ENCODE assay signal across 19 cellular contexts in the genomic region with DNA sequence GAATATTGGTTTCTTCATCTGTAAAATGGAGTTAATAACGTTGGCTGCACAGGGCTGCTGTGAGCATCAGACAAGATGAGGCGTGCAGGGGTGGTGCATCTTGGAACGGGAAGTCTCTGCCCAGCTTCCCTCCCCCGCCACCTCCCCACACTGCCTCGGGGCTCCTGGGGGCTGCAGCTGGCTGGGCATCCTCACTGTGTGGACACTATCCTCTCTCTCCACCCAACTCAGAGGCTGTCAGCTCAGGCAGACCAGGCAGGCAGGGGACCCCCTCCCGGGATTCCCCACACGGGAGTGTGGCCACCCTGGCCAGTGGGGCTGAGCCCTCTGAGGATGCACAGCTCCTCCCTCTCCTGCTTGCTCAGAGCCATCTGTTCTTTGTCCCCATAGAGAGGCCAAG.
DNase-seq lines count a peak whose midpoint lies in the region; ATAC-seq and TF ChIP-seq lines count a peak whose summit lies in the region.
"Had no signal": no experiment of that assay in that cellular context is flagged by ENCODE, and none has a peak within 500 bp of the region (broad histone marks: within the 10 kb centered on the region; RNA-seq: fewer than 3 reads in every experiment).

No MANE protein-coding gene starts in this region.

- no peaks in the 10 kb centered on the region for H3K9me2 ChIP-seq in Loucy (replicated peaks; ENCODE audit: low read depth, low read length)

- no peak for TF ChIP-seq CTCF in Loucy (conservative IDR thresholded peaks at IDR 0.05; ENCODE audit: low read length)
- TF ChIP-seq CTCF in chondrocyte (IDR thresholded peaks at IDR 0.05), result no peak

- no peaks in the 10 kb centered on the region for H3K27me3 ChIP-seq in Loucy (ENCODE audit: insufficient read depth, low read length, poor library complexity, severe bottlenecking)
- H3K27me3 ChIP-seq: pancreas had no signal

- peak in 1 of 2 donors; percentile 27 for ATAC-seq in naive thymus-derived CD8-positive, alpha-beta T cell
- no peak for ATAC-seq in HG03139 (IDR thresholded peaks at IDR 0.05; ENCODE audit: unreplicated experiment)
- ATAC-seq: pancreas had no signal

- peaks cover 5% of the 10 kb centered on the region for H3K27me3 Mint-ChIP-seq in activated naive CD4-positive, alpha-beta T cell treated with anti-CD3 and anti-CD28 coated beads, Interleukin-2, amount 10 ng/mL, durations not matched to agents 7 days and 5 days
- peaks cover 3% of the 10 kb centered on the region for H3K27me3 Mint-ChIP-seq in activated T-helper 1 cell treated with anti-CD3 and anti-CD28 coated beads, Interleukin-12 subunit alpha, Interleukin-12 subunit beta, Interleukin-2, Interleukin-4 antibody, amounts not matched to agents 30 ng/mL and 10 ng/mL and 1 ng/mL, durations not matched to agents 14 hours and 24 hours and 36 hours (ENCODE audit: insufficient read depth)
- peaks cover 0 to 8% (median 0%) of the 10 kb centered on the region in 5 donors for H3K27me3 Mint-ChIP-seq in naive thymus-derived CD8-positive, alpha-beta T cell
- peaks cover 40% of the 10 kb centered on the region for H3K27me3 Mint-ChIP-seq in chondrocyte (ENCODE audit: low read depth)

- H3K9me3 ChIP-seq in Loucy (ENCODE audit: insufficient read depth, low read depth, low read length), result no peaks in the 10 kb centered on the region
- H3K9me3 ChIP-seq: pancreas had no signal

- CTCF ChIA-PET in activated naive CD4-positive, alpha-beta T cell treated with anti-CD3 and anti-CD28 coated beads, Interleukin-2, amount 10 ng/mL, durations not matched to agents 7 days and 5 days (lab: Charles Lee), result interaction anchor here (1.3 to 2.8 kb wide), 2 partner anchors 9 to 14 kb away, joined by 5 to 16 read pairs; no protein-coding TSS in a partner anchor

- H3F3A ChIP-seq in Loucy (ENCODE audit: low read depth), result no peaks in the 10 kb centered on the region

- peak overlapping the region; percentile 12 for H3K4me2 ChIP-seq in Loucy (ENCODE audit: low read depth, low read length, poor library complexity, severe bottlenecking)

- intact Hi-C loops in activated T-helper 1 cell treated with anti-CD3 and anti-CD28 coated beads, Interleukin-12 subunit alpha, Interleukin-12 subunit beta, Interleukin-2, Interleukin-4 antibody, amounts not matched to agents 30 ng/mL and 10 ng/mL and 1 ng/mL, durations not matched to agents 14 hours and 24 hours and 36 hours (cut with micrococcal nuclease), result no loop called here

- H3K4me1 Mint-ChIP-seq in activated naive CD4-positive, alpha-beta T cell treated with anti-CD3 and anti-CD28 coated beads, Interleukin-2, amount 10 ng/mL, durations not matched to agents 7 days and 5 days, result peaks cover 49% of the 10 kb centered on the region
- H3K4me1 Mint-ChIP-seq in activated T-helper 1 cell treated with anti-CD3 and anti-CD28 coated beads, Interleukin-12 subunit alpha, Interleukin-12 subunit beta, Interleukin-2, Interleukin-4 antibody, amounts not matched to agents 30 ng/mL and 10 ng/mL and 1 ng/mL, durations not matched to agents 14 hours and 24 hours and 36 hours (ENCODE audit: low read depth), result peaks cover 28% of the 10 kb centered on the region
- peaks cover 0 to 41% (median 37%) of the 10 kb centered on the region in 4 donors for H3K4me1 Mint-ChIP-seq in naive thymus-derived CD8-positive, alpha-beta T cell
- H3K4me1 Mint-ChIP-seq in chondrocyte (ENCODE audit: low read depth), result no peaks in the 10 kb centered on the region
- H3K4me1 Mint-ChIP-seq: memory B cell had no signal

- H3K4me3 ChIP-seq in Loucy (ENCODE audit: low read length, poor library complexity, severe bottlenecking), result no peak overlapping the region
- H3K4me3 ChIP-seq: pancreas, tibial nerve had no signal

- H3K36me3 Mint-ChIP-seq in activated naive CD4-positive, alpha-beta T cell treated with anti-CD3 and anti-CD28 coated beads, Interleukin-2, amount 10 ng/mL, durations not matched to agents 7 days and 5 days, result peaks cover 19% of the 10 kb centered on the region
- H3K36me3 Mint-ChIP-seq in activated T-helper 1 cell treated with anti-CD3 and anti-CD28 coated beads, Interleukin-12 subunit alpha, Interleukin-12 subunit beta, Interleukin-2, Interleukin-4 antibody, amounts not matched to agents 30 ng/mL and 10 ng/mL and 1 ng/mL, durations not matched to agents 14 hours and 24 hours and 36 hours (ENCODE audit: low read depth), result peaks cover 2% of the 10 kb centered on the region
- H3K36me3 Mint-ChIP-seq in naive thymus-derived CD8-positive, alpha-beta T cell, result peaks cover 0 to 7% (median 5%) of the 10 kb centered on the region in 3 donors
- H3K36me3 Mint-ChIP-seq in chondrocyte (ENCODE audit: low read depth), result no peaks in the 10 kb centered on the region
- H3K36me3 Mint-ChIP-seq: memory B cell, WTC11 had no signal

- H4K20me1 ChIP-seq in Loucy (ENCODE audit: insufficient read depth, low read length, poor library complexity, severe bottlenecking), result no peaks in the 10 kb centered on the region

- no peak overlapping the region for H3K9ac ChIP-seq in Loucy (ENCODE audit: low read depth, low read length, poor library complexity, severe bottlenecking)

- H3K36me3 ChIP-seq in Loucy (ENCODE audit: insufficient read depth, low read length), result no peaks in the 10 kb centered on the region
- H3K36me3 ChIP-seq: pancreas, tibial nerve had no signal

- H3K4me1 ChIP-seq in Loucy (ENCODE audit: insufficient read depth, low read length, poor library complexity, severe bottlenecking), result peaks cover 5% of the 10 kb centered on the region
- H3K4me1 ChIP-seq: pancreas, tibial nerve had no signal

- H3K4me3 Mint-ChIP-seq in activated naive CD4-positive, alpha-beta T cell treated with anti-CD3 and anti-CD28 coated beads, Interleukin-2, amount 10 ng/mL, durations not matched to agents 7 days and 5 days, result peak overlapping the region; percentile 35
- H3K4me3 Mint-ChIP-seq in activated T-helper 1 cell treated with anti-CD3 and anti-CD28 coated beads, Interleukin-12 subunit alpha, Interleukin-12 subunit beta, Interleukin-2, Interleukin-4 antibody, amounts not matched to agents 30 ng/mL and 10 ng/mL and 1 ng/mL, durations not matched to agents 14 hours and 24 hours and 36 hours, result peak overlapping the region; percentile 26
- H3K4me3 Mint-ChIP-seq in naive thymus-derived CD8-positive, alpha-beta T cell, result peak overlapping the region in 6 of 10 donors; percentile 12 to 72 (median 58)
- H3K4me3 Mint-ChIP-seq in chondrocyte (ENCODE audit: unreplicated experiment), result no peak overlapping the region
- H3K4me3 Mint-ChIP-seq: memory B cell, WTC11 had no signal

- no peak overlapping the region; the same call in 1 of the 2 replicates for H2AFZ ChIP-seq in Loucy (ENCODE audit: low read length)

- DNase-seq in activated naive CD4-positive, alpha-beta T cell treated with anti-CD3 and anti-CD28 coated beads, Interleukin-2, amount 10 ng/mL, durations not matched to agents 7 days and 5 days, result peak; percentile 54
- DNase-seq in activated naive CD4-positive, alpha-beta T cell treated with Interleukin-2 at 50 U/mL for 16 hours, result no peak
- DNase-seq in activated T-helper 1 cell treated with anti-CD3 and anti-CD28 coated beads, Interleukin-12 subunit alpha, Interleukin-12 subunit beta, Interleukin-2, Interleukin-4 antibody, amounts not matched to agents 30 ng/mL and 10 ng/mL and 1 ng/mL, durations not matched to agents 14 hours and 24 hours and 36 hours (ENCODE audit: low spot score), result no peak
- no peak for DNase-seq in naive thymus-derived CD8-positive, alpha-beta T cell
- DNase-seq in COLO668 (lab: John Stamatoyannopoulos, UW; ENCODE audit: unreplicated experiment) (no peak), chondrocyte (ENCODE audit: low spot score) (no peak)
- DNase-seq: activated gamma-delta T cell treated with Interleukin-2 at 50 U/mL for 16 hours, DMS79 treated with DMSO at 0.1 percent for 48 hours, GOT3, MM.1S, NCI-H1436 treated with DMSO at 0.1 percent for 48 hours, NCI-H748 treated with DMSO at 0.1 percent for 48 hours, pancreas, SHP77 had no signal

- H3K9me3 Mint-ChIP-seq in activated naive CD4-positive, alpha-beta T cell treated with anti-CD3 and anti-CD28 coated beads, Interleukin-2, amount 10 ng/mL, durations not matched to agents 7 days and 5 days, result peaks cover 12% of the 10 kb centered on the region
- H3K9me3 Mint-ChIP-seq in activated T-helper 1 cell treated with anti-CD3 and anti-CD28 coated beads, Interleukin-12 subunit alpha, Interleukin-12 subunit beta, Interleukin-2, Interleukin-4 antibody, amounts not matched to agents 30 ng/mL and 10 ng/mL and 1 ng/mL, durations not matched to agents 14 hours and 24 hours and 36 hours, result no peaks in the 10 kb centered on the region
- H3K9me3 Mint-ChIP-seq in naive thymus-derived CD8-positive, alpha-beta T cell, result peaks cover 0 to 8% (median 0%) of the 10 kb centered on the region in 9 donors
- H3K9me3 Mint-ChIP-seq in chondrocyte (ENCODE audit: low read depth), result peaks cover 12% of the 10 kb centered on the region

- POLR2A ChIA-PET in naive thymus-derived CD8-positive, alpha-beta T cell (lab: Charles Lee), result no interaction called here

- no peaks in the 10 kb centered on the region for H3K79me2 ChIP-seq in Loucy (ENCODE audit: insufficient read depth, low read length)

- H3K27ac Mint-ChIP-seq in activated naive CD4-positive, alpha-beta T cell treated with anti-CD3 and anti-CD28 coated beads, Interleukin-2, amount 10 ng/mL, durations not matched to agents 7 days and 5 days, result peak overlapping the region; percentile 95
- H3K27ac Mint-ChIP-seq in activated T-helper 1 cell treated with anti-CD3 and anti-CD28 coated beads, Interleukin-12 subunit alpha, Interleukin-12 subunit beta, Interleukin-2, Interleukin-4 antibody, amounts not matched to agents 30 ng/mL and 10 ng/mL and 1 ng/mL, durations not matched to agents 14 hours and 24 hours and 36 hours, result peak overlapping the region; percentile 65
- peak overlapping the region in 9 of 10 donors; percentile 3 to 93 (median 82) for H3K27ac Mint-ChIP-seq in naive thymus-derived CD8-positive, alpha-beta T cell
- no peak overlapping the region for H3K27ac Mint-ChIP-seq in chondrocyte (ENCODE audit: unreplicated experiment)
- H3K27ac Mint-ChIP-seq: memory B cell, WTC11 had no signal
